27 cellular contexts compared by ENCODE assay signal in the genomic region with DNA sequence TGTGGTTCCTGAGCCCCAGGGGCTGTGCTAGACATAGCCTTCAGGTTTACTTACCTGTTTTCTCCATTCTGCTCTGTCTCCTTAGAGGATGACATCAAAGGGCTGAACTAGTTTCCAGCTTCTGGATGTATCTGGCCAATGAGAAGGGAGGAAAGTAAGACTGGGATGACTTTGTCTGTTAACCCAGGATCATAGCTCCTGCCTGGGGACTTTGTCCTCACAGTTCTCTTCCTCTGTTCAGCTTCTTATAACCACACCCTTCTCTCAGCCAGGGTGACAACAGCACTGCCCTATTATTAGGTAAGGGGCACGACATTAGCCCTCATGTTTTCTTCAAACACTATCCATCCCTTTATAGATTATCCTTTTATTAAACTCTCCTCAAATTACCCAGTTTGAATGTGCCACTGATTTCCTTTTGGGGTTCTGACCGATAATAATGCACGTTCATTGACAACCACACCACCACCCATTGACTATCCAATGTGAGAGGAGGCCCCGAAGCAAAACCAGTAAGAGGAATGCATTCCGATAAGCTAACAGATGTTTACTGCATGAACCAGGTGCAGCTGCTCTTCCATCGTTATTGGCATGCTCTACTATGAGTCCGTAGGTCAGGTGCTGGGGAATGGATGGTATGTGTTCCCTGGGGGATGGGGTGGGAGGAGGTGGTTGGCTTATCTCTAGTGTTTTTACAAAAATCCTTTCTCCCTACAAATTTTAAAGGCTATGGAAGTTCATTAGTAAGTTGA. TPM values are rescaled to one million over a fixed set of nuclear protein-coding genes. Genes with fewer than 3 reads are reported as not detected.
DNase-seq lines count a peak whose midpoint lies in the region; ATAC-seq and TF ChIP-seq lines count a peak whose summit lies in the region.
"Had no signal": no experiment of that assay in that cellular context is flagged by ENCODE, and none has a peak within 500 bp of the region (broad histone marks: within the 10 kb centered on the region; RNA-seq: fewer than 3 reads in every experiment).

No MANE protein-coding gene starts in this region.

- no peaks in the 10 kb centered on the region for H4K20me1 ChIP-seq in GM23338 (replicated peaks; ENCODE audit: insufficient read depth)

- H3K4me3 ChIP-seq in GM23338 = no peak overlapping the region
- no peak overlapping the region for H3K4me3 ChIP-seq in trophoblast cell (ENCODE audit: low read depth, low read length)
- H3K4me3 ChIP-seq: GM23248, MG63, PC-9, stomach had no signal

- no CpG with 5 or more reads among the region's 7 CpGs for WGBS in trophoblast cell (ENCODE audit: extremely low coverage, insufficient coverage, insufficient read length)

- no peaks in the 10 kb centered on the region for H3K9me2 ChIP-seq in GM23338 (ENCODE audit: insufficient read depth)

- TF ChIP-seq CTCF in GM23338 (conservative IDR thresholded peaks at IDR 0.05; ENCODE audit: low read depth in 2 of 2) = no peak

- H3K79me1 ChIP-seq in trophoblast cell (ENCODE audit: low read length) = no peaks in the 10 kb centered on the region

- H2BK12ac ChIP-seq in trophoblast cell (ENCODE audit: low read length) = no peak overlapping the region

- DNase-seq in GM23338 (ENCODE audit: low spot score) (peak; percentile 50), SW480 (ENCODE audit: low spot score) (peak; percentile 25), islet precursor cell (peak; percentile 76), trophoblast cell (peak; percentile 81), germinal center (ENCODE audit: low spot score) (no peak), NCI-H2196 (lab: John Stamatoyannopoulos, UW; ENCODE audit: unreplicated experiment) (no peak)
- DNase-seq in activated naive CD4-positive, alpha-beta T cell (lab: John Stamatoyannopoulos, UW) = no peak
- DNase-seq: ACHN; DND-41; GM23248; left ventricle myocardium superior; MG63; naive thymus-derived CD8-positive, alpha-beta T cell; NCI-H1105 treated with DMSO at 0.1 percent for 48 hours; NCI-H187 treated with DMSO at 0.1 percent for 48 hours; NCI-H524 treated with DMSO at 0.1 percent for 48 hours; nucleus accumbens; PC-9; stimulated activated CD4-positive, alpha-beta T cell treated with anti-CD3 and anti-CD28 coated beads, Interleukin-4, amount 100 ng/mL, for 1 hour; stomach had no signal

- ATAC-seq in GM23338 = peak; percentile 54; the same call in 2 of the 3 replicates
- ATAC-seq: left ventricle myocardium superior; naive thymus-derived CD8-positive, alpha-beta T cell; Right ventricle myocardium inferior; sciatic nerve had no signal

- no peak overlapping the region for H3K4me2 ChIP-seq in GM23338
- H3K4me2 ChIP-seq in trophoblast cell (ENCODE audit: low read length) = no peak overlapping the region
- H3K4me2 ChIP-seq: KMS-11, PC-9 had no signal

- no peaks in the 10 kb centered on the region for H3K9me3 ChIP-seq in trophoblast cell (ENCODE audit: insufficient read depth, low read depth, low read length)
- H3K9me3 ChIP-seq: MG63, stomach had no signal

- H2AFZ ChIP-seq in GM23338 (peak overlapping the region; percentile 59; the same call in 1 of the 2 replicates), trophoblast cell (ENCODE audit: insufficient read depth, low read length, poor library complexity) (no peak overlapping the region)
- H2AFZ ChIP-seq: GM23248, PC-9 had no signal

- H4K12ac ChIP-seq in trophoblast cell (ENCODE audit: low read depth, low read length) = no peak overlapping the region

- H3K9me3 Mint-ChIP-seq in GM23338 = no peaks in the 10 kb centered on the region
- H3K9me3 Mint-ChIP-seq: naive thymus-derived CD8-positive, alpha-beta T cell had no signal

- no peak overlapping the region for H4K91ac ChIP-seq in trophoblast cell (ENCODE audit: low read depth, low read length)

- no peak overlapping the region for H3K27ac Mint-ChIP-seq in GM23338
- H3K27ac Mint-ChIP-seq: activated naive CD8-positive, alpha-beta T cell; B cell; naive thymus-derived CD8-positive, alpha-beta T cell; progenitor cell of endocrine pancreas had no signal

- H3K36me3 ChIP-seq in GM23338 (ENCODE audit: insufficient read depth) (no peaks in the 10 kb centered on the region), trophoblast cell (ENCODE audit: control insufficient read depth in 1 of 2, insufficient read depth in 2 of 2, low read length in 2 of 2) (no peaks in the 10 kb centered on the region)
- H3K36me3 ChIP-seq: MG63, stomach had no signal

- H3K27ac ChIP-seq in GM23338 (ENCODE audit: low read depth) (no peak overlapping the region), trophoblast cell (ENCODE audit: low read depth, low read length) (no peak overlapping the region)
- H3K27ac ChIP-seq: epithelial cell of prostate, GM23248, KMS-11, PC-9, stomach had no signal

- no peak overlapping the region for H3K4ac ChIP-seq in trophoblast cell (ENCODE audit: low read depth, low read length)

- H3K4me1 Mint-ChIP-seq in GM23338 = peaks cover 6% of the 10 kb centered on the region
- H3K4me1 Mint-ChIP-seq: B cell; naive thymus-derived CD8-positive, alpha-beta T cell had no signal

- H3K4me1 ChIP-seq in GM23338 (ENCODE audit: insufficient read depth) = peaks cover 7% of the 10 kb centered on the region
- peaks cover 0 to 8% of the 10 kb centered on the region in 2 experiments for H3K4me1 ChIP-seq in trophoblast cell (ENCODE audit: control insufficient read depth in 1 of 2, insufficient read depth in 2 of 2, low read length in 2 of 2)

- H3K14ac ChIP-seq in trophoblast cell (ENCODE audit: low read length) = no peak overlapping the region

- no peak overlapping the region for H2AK5ac ChIP-seq in trophoblast cell (ENCODE audit: low read length)

- H3K23ac ChIP-seq in trophoblast cell (ENCODE audit: low read length) = no peak overlapping the region

- no peak overlapping the region for H2BK5ac ChIP-seq in trophoblast cell (ENCODE audit: low read depth, low read length, poor library complexity)

- no peaks in the 10 kb centered on the region for H3K36me3 Mint-ChIP-seq in GM23338 (ENCODE audit: low read depth)
- H3K36me3 Mint-ChIP-seq: activated naive CD8-positive, alpha-beta T cell; naive thymus-derived CD8-positive, alpha-beta T cell had no signal

- no peak overlapping the region for H3K9ac ChIP-seq in trophoblast cell (ENCODE audit: low read length)
- H3K9ac ChIP-seq: GM23248, KMS-11 had no signal

- 0 out of 2 replicates have a peak, but pooled peaks cover 4% of the 10 kb centered on the region for H3F3A ChIP-seq in GM23338 (replicated peaks; ENCODE audit: low read depth)

- H3K4me3 Mint-ChIP-seq in GM23338 = no peak overlapping the region
- H3K4me3 Mint-ChIP-seq: activated naive CD8-positive, alpha-beta T cell; B cell; naive thymus-derived CD8-positive, alpha-beta T cell had no signal

- H2BK120ac ChIP-seq in trophoblast cell (ENCODE audit: insufficient read depth, low read length, poor library complexity) = no peak overlapping the region

- H3K27me3 Mint-ChIP-seq in GM23338 (ENCODE audit: insufficient read depth, low read depth, poor library complexity) = no peaks in the 10 kb centered on the region
- H3K27me3 Mint-ChIP-seq: activated naive CD8-positive, alpha-beta T cell; B cell; progenitor cell of endocrine pancreas had no signal

- no peak overlapping the region for H4K8ac ChIP-seq in trophoblast cell (ENCODE audit: low read depth, low read length)

- H3K27me3 ChIP-seq in GM23338 (ENCODE audit: insufficient read depth) (no peaks in the 10 kb centered on the region), trophoblast cell (ENCODE audit: insufficient read depth, low read length) (no peaks in the 10 kb centered on the region)
- H3K27me3 ChIP-seq: MG63 had no signal

- H3K18ac ChIP-seq in trophoblast cell (ENCODE audit: low read length) = no peak overlapping the region

- H3K79me2 ChIP-seq in GM23338 (replicated peaks; ENCODE audit: insufficient read depth) = no peaks in the 10 kb centered on the region
- no peaks in the 10 kb centered on the region for H3K79me2 ChIP-seq in trophoblast cell (ENCODE audit: control insufficient read depth, insufficient read depth, low read length, poor library complexity)

TF ChIP-seq in GM23338, 12 proteins besides CTCF, POLR2A, EP300 and RAD21:
- TF ChIP-seq EZH2phosphoT487 (IDR thresholded peaks at IDR 0.05; ENCODE audit: unreplicated experiment) (no peak), REST (IDR thresholded peaks at IDR 0.05; ENCODE audit: unreplicated experiment) (no peak), ZNF331 (CRISPR knock-in tag; IDR thresholded peaks at IDR 0.05; ENCODE audit: low read depth) (no peak), POLR2AphosphoS5 (IDR thresholded peaks at IDR 0.05; ENCODE audit: low read depth) (no peak), EZH2 (IDR thresholded peaks at IDR 0.05; ENCODE audit: low read depth, unreplicated experiment) (no peak), NANOG (IDR thresholded peaks at IDR 0.05; ENCODE audit: borderline replicate concordance) (no peak), STAT1 (IDR thresholded peaks at IDR 0.05; ENCODE audit: unreplicated experiment) (no peak)
TF ChIP-seq in GM23338: peak in this region for 0.

RNA-seq across cellular contexts. Expression of gene TSN, which starts 23.5 kb away (rescaled TPM):
- 94.2 and 94.8 TPM in 2 replicates for total RNA-seq in GM23338 (2014; rRNA removed; shearing (Covaris generic))
- polyA plus RNA-seq in GM23338 (2016; fragmentation: Nextera tagmentation; extraction: Ambion mirVana) = 49.6 and 62.5 TPM in 2 replicates
- polyA plus RNA-seq in trophoblast cell (2013) = 30.8 and 32.6 TPM in 2 replicates

RNA-seq across cellular contexts. Expression of gene NIFK, which starts 42.2 kb away (rescaled TPM):
- total RNA-seq in GM23338 (2014; rRNA removed; shearing (Covaris generic)) = 98.8 and 106 TPM in 2 replicates
- polyA plus RNA-seq in GM23338 (2016; fragmentation: Nextera tagmentation; extraction: Ambion mirVana) = 263 and 289 TPM in 2 replicates
- polyA plus RNA-seq in trophoblast cell (2013) = 64.3 and 68.6 TPM in 2 replicates

Comparison
In these comparisons a context has a peak if more than half of its experiments do, and no peak if none do; other contexts are left out.
1. DNase-seq: peak in GM23338 (single experiment), SW480 (single experiment), islet precursor cell (single experiment) and trophoblast cell (2 of 2); none in activated naive CD4-positive, alpha-beta T cell (0 of 4), germinal center (single experiment) and NCI-H2196 (single experiment).